Comparison of ENCODE assay signal across 1 cellular context in genomic region chr7:28958235-28958945, GRCh38.
TF ChIP-seq lines count a peak whose summit lies in the region.

Gene TRIL, minus strand, starts transcription at chr7:28958330. Its CDS starts 284 bp downstream, at chr7:28958046.

TF ChIP-seq in WTC11, 78 proteins besides CTCF, POLR2A, EP300 and RAD21 (continued from another document):
- TF ChIP-seq GTF2I (CRISPR knock-in tag; conservative IDR thresholded peaks at IDR 0.05): no peak
- TF ChIP-seq ZNF512 (CRISPR knock-in tag; IDR thresholded peaks at IDR 0.05; ENCODE audit: borderline replicate concordance): 0 out of 2 replicates have a peak, but pooled peaks have one; percentile 8
- TF ChIP-seq ZNF671 (CRISPR knock-in tag; IDR thresholded peaks at IDR 0.05): no peak
- 0 out of 2 replicates have a peak, but pooled peaks have one; percentile 35 for TF ChIP-seq E2F5 (CRISPR knock-in tag; IDR thresholded peaks at IDR 0.05)
